ENCODE assay signal across 11 cellular contexts in genomic region chr9:99023831-99024230, GRCh38.
A peak's percentile ranks its signal among the peaks of the same experiment; 100 is the strongest.
DNase-seq lines count a peak whose midpoint lies in the region; ATAC-seq lines count a peak whose summit lies in the region.
"Had no signal": no experiment of that assay in that cellular context is flagged by ENCODE, and none has a peak within 500 bp of the region (broad histone marks: within the 10 kb centered on the region; RNA-seq: fewer than 3 reads in every experiment).

No MANE protein-coding gene starts in this region.

- H3K27ac ChIP-seq in BLaER1 treated with 17β-estradiol and CSF1 and Interleukin-3, amounts not matched to agents 10 nM and 100 nM = no peak overlapping the region
- H3K27ac ChIP-seq in right cardiac atrium (ENCODE audit: low read length) = no peak overlapping the region

- WGBS in right cardiac atrium = 67% methylated on average over 1 of the region's 1 CpG

- peak; percentile 67 for DNase-seq in NCI-H1105 (lab: John Stamatoyannopoulos, UW)
- DNase-seq in SHP77 (lab: John Stamatoyannopoulos, UW) = peak; percentile 7 to 20
- peak; percentile 64 to 87 (median 76) for DNase-seq in right cardiac atrium
- no peak for DNase-seq in stimulated activated CD4-positive, alpha-beta T cell treated with anti-CD3 and anti-CD28 coated beads, Interleukin-4, amount 100 ng/mL, for 4 hours
- no peak for DNase-seq in occipital lobe (lab: John Stamatoyannopoulos, UW)
- DNase-seq: CD4-positive, CD25-positive, alpha-beta regulatory T cell; stimulated activated CD4-positive, alpha-beta T cell treated with anti-CD3 and anti-CD28 coated beads, Interleukin-1b, Interleukin-23, amount 100 ng/mL, for 48 hours; T-helper 1 cell had no signal

- H3K4me2 ChIP-seq in BLaER1 treated with 17β-estradiol and CSF1 and Interleukin-3, amounts not matched to agents 10 nM and 100 nM = peak overlapping the region in 8 of 11 experiments; percentile 4 to 55 (median 34); a peak in 8 of 22 replicates

- no peaks in the 10 kb centered on the region for H3K9me3 ChIP-seq in BLaER1 treated with 17β-estradiol and CSF1 and Interleukin-3, amounts not matched to agents 10 nM and 100 nM (replicated peaks in 1 of 11)
- no peaks in the 10 kb centered on the region for H3K9me3 ChIP-seq in right cardiac atrium (ENCODE audit: control insufficient read depth, low read length)

- peak in 1 of 2 donors; percentile 46 for ATAC-seq in right cardiac atrium
- no peak for ATAC-seq in GM21528 (IDR thresholded peaks at IDR 0.05; ENCODE audit: low FRiP score, unreplicated experiment)
- ATAC-seq in GM19463 (IDR thresholded peaks at IDR 0.05; ENCODE audit: unreplicated experiment) = no peak

- H3K4me3 ChIP-seq in BLaER1 treated with 17β-estradiol and CSF1 and Interleukin-3, amounts not matched to agents 10 nM and 100 nM = no peak overlapping the region
- no peak overlapping the region for H3K4me3 ChIP-seq in right cardiac atrium (ENCODE audit: low read length)

- no peaks in the 10 kb centered on the region for H3K36me3 ChIP-seq in BLaER1 treated with 17β-estradiol and CSF1 and Interleukin-3, amounts not matched to agents 10 nM and 100 nM

- intact Hi-C loops in right cardiac atrium (cut with DNase I) = no loop called here

- no peaks in the 10 kb centered on the region for H4K20me1 ChIP-seq in BLaER1 treated with 17β-estradiol and CSF1 and Interleukin-3, amounts not matched to agents 10 nM and 100 nM

- no peak overlapping the region for H3K9ac ChIP-seq in BLaER1 treated with 17β-estradiol and CSF1 and Interleukin-3, amounts not matched to agents 10 nM and 100 nM

- H3K4me1 ChIP-seq in BLaER1 treated with 17β-estradiol and CSF1 and Interleukin-3, amounts not matched to agents 10 nM and 100 nM = peaks cover 0 to 12% (median 8%) of the 10 kb centered on the region in 10 experiments; a peak in 13 of 20 replicates
- no peaks in the 10 kb centered on the region for H3K4me1 ChIP-seq in right cardiac atrium (ENCODE audit: control insufficient read depth, insufficient read depth, low read length)

- H3K27me3 ChIP-seq in BLaER1 treated with 17β-estradiol and CSF1 and Interleukin-3, amounts not matched to agents 10 nM and 100 nM = peaks cover 0 to 41% (median 0%) of the 10 kb centered on the region in 11 experiments; a peak in 4 of 22 replicates
- no peaks in the 10 kb centered on the region for H3K27me3 ChIP-seq in right cardiac atrium (ENCODE audit: control insufficient read depth, insufficient read depth)

Comparison
In these comparisons a context has a peak if more than half of its experiments do, and no peak if none do; other contexts are left out.
1. DNase-seq: peak in NCI-H1105 (single experiment), SHP77 (2 of 2) and right cardiac atrium (3 of 3); none in stimulated activated CD4-positive, alpha-beta T cell treated with anti-CD3 and anti-CD28 coated beads, Interleukin-4, amount 100 ng/mL, for 4 hours (0 of 2) and occipital lobe (single experiment).